In the genomic region with DNA sequence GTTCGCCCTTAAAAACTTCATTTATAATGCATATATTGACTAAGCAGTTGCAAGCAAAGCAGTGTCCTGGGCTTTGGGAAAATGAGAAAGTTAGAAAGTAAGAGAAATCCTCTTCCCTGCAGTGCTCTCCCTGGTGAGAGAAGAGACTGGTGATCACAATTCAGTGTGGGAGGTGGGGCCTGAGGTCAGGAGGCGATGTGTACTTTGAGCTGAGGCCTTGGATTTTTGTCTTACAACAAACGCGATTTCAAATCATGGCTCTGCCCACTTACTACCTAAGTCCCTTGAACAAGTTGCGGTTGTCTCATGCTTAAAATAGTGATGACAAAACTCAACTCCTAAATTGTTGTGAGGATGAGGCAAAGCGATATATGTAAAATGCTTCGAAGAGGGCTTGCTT, we compare ENCODE assay signal across 1 cellular context.
TF ChIP-seq lines count a peak whose summit lies in the region.

No MANE protein-coding gene starts in this region.

TF ChIP-seq in WTC11, 78 proteins besides CTCF, POLR2A, EP300 and RAD21 (continued from another document):
- TF ChIP-seq ZNF396 (CRISPR knock-in tag; IDR thresholded peaks at IDR 0.05; ENCODE audit: borderline replicate concordance) = no peak
- TF ChIP-seq ZNF423 (CRISPR knock-in tag; IDR thresholded peaks at IDR 0.05) = no peak
- no peak for TF ChIP-seq GRHL2 (CRISPR knock-in tag; IDR thresholded peaks at IDR 0.05; ENCODE audit: insufficient replicate concordance, severe bottlenecking)
- no peak for TF ChIP-seq NFATC4 (CRISPR knock-in tag; IDR thresholded peaks at IDR 0.05)
- no peak for TF ChIP-seq SMAD4 (CRISPR knock-in tag; IDR thresholded peaks at IDR 0.05)
- TF ChIP-seq ZNF263 (CRISPR knock-in tag; IDR thresholded peaks at IDR 0.05; ENCODE audit: low read depth) = no peak
- no peak for TF ChIP-seq RORB (CRISPR knock-in tag; IDR thresholded peaks at IDR 0.05)
